Comparison of ENCODE assay signal across 14 cellular contexts in the genomic region with DNA sequence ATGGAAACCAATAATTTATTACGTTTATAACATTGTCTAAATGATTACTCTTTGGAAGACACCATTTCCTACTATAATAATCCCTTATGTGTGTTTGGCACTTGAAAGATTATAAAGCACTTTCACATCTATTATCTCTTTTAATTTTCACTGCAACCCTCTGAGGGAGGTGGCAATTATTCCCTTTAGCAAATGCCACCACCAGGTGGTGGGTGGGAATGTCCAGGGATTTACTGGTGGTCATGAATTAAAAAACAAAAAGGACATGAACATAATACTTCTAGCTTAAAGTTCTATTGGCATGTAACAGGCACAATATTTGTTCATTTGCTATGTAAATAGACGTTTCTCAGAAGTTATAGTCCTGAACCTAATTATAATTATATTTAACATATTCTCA. TPM values are rescaled to one million over a fixed set of nuclear protein-coding genes. Genes with fewer than 3 reads are reported as not detected.
DNase-seq lines count a peak whose midpoint lies in the region; ATAC-seq and TF ChIP-seq lines count a peak whose summit lies in the region.
"Had no signal": no experiment of that assay in that cellular context is flagged by ENCODE, and none has a peak within 500 bp of the region (broad histone marks: within the 10 kb centered on the region; RNA-seq: fewer than 3 reads in every experiment).

No MANE protein-coding gene starts in this region.

- H3K9me3 Mint-ChIP-seq in H9, result peaks cover 5 to 6% of the 10 kb centered on the region in 2 experiments; a peak in 3 of 5 replicates
- H3K9me3 Mint-ChIP-seq in activated T-cell treated with anti-CD3 and anti-CD28 coated beads, Interleukin-2, amount 50 U/mL, for 72 hours, result peaks cover 3 to 4% of the 10 kb centered on the region in 2 donors

- H3K4me2 ChIP-seq in H9 (ENCODE audit: insufficient read depth, insufficient read length, low read length), result no peak overlapping the region
- H3K4me2 ChIP-seq in Karpas-422 (ENCODE audit: low read depth, low read length, poor library complexity, severe bottlenecking), result no peak overlapping the region

- peak overlapping the region in 1 of 2 experiments; percentile 84; a peak in 2 of 5 replicates for H3K4me3 Mint-ChIP-seq in H9
- H3K4me3 Mint-ChIP-seq in activated T-cell treated with anti-CD3 and anti-CD28 coated beads, Interleukin-2, amount 50 U/mL, for 72 hours, result peak overlapping the region in 1 of 2 donors; percentile 11
- H3K4me3 Mint-ChIP-seq: stimulated activated memory B cell treated with anti-CD40 and anti-IgM and Interleukin-4, amounts not matched to agents 10 μg/mL and 1 μg/mL and 100 μg/mL, for 72 hours had no signal

- H3K36me3 Mint-ChIP-seq in H9 (ENCODE audit: insufficient read depth in 1 of 3, low read depth in 3 of 3), result peaks cover 0 to 6% (median 6%) of the 10 kb centered on the region in 3 experiments; a peak in 4 of 7 replicates
- peaks cover 8 to 13% of the 10 kb centered on the region in 2 donors for H3K36me3 Mint-ChIP-seq in activated T-cell treated with anti-CD3 and anti-CD28 coated beads, Interleukin-2, amount 50 U/mL, for 72 hours (ENCODE audit: insufficient read depth in 2 of 2)

- no peak overlapping the region for H3K4ac ChIP-seq in H9 (ENCODE audit: low read depth, low read length)

- DNase-seq in H9 (no peak), RWPE2 (ENCODE audit: low spot score) (no peak), foreskin keratinocyte (no peak), Karpas-422 (no peak)
- no peak for DNase-seq in activated T-cell treated with anti-CD3 and anti-CD28 coated beads, Interleukin-2, amount 50 U/mL, for 72 hours
- no peak for DNase-seq in stimulated activated naive CD4-positive, alpha-beta T cell (lab: John Stamatoyannopoulos, UW)
- DNase-seq: NCI-H510A; ovary; stimulated activated CD4-positive, alpha-beta T cell treated with anti-CD3 and anti-CD28 coated beads, Interleukin-2, amount 100 ng/mL, for 24 hours had no signal

- no peak overlapping the region for H4K91ac ChIP-seq in H9 (ENCODE audit: insufficient read length, low read depth, low read length)

- H3K9me2 ChIP-seq in Karpas-422 (replicated peaks; ENCODE audit: insufficient read depth, low read length), result no peaks in the 10 kb centered on the region

- H3K9ac ChIP-seq in H9 (ENCODE audit: extremely low read depth, insufficient read length, low read length) (no peak overlapping the region), Karpas-422 (ENCODE audit: low read length) (no peak overlapping the region)

- no peak overlapping the region for H2BK20ac ChIP-seq in H9 (ENCODE audit: low read depth, low read length, poor library complexity, severe bottlenecking)

- H3K79me1 ChIP-seq in H9 (ENCODE audit: insufficient read depth, low read depth, low read length, poor library complexity, severe bottlenecking), result no peaks in the 10 kb centered on the region

- no peak overlapping the region for H4K5ac ChIP-seq in H9 (ENCODE audit: insufficient read length, low read depth, low read length)

- no peak overlapping the region for H2BK15ac ChIP-seq in H9 (ENCODE audit: low read depth, low read length)

- no peaks in the 10 kb centered on the region for H4K20me1 ChIP-seq in H9 (ENCODE audit: control insufficient read depth, insufficient read depth, insufficient read length)
- H4K20me1 ChIP-seq in Karpas-422 (ENCODE audit: insufficient read depth, low read depth, low read length), result no peaks in the 10 kb centered on the region

- H3K56ac ChIP-seq in H9 (ENCODE audit: insufficient read length, low read depth, low read length), result no peak overlapping the region

- no peak overlapping the region for H2BK12ac ChIP-seq in H9 (ENCODE audit: insufficient read length, low read depth, low read length)

- H3K4me3 ChIP-seq in RWPE2 (ENCODE audit: severe bottlenecking), result no peak overlapping the region
- no peak overlapping the region for H3K4me3 ChIP-seq in Karpas-422 (ENCODE audit: low read length)
- H3K4me3 ChIP-seq: hepatocyte, ovary had no signal

- no peak overlapping the region for H2BK120ac ChIP-seq in H9 (ENCODE audit: low read depth, low read length, poor library complexity, severe bottlenecking)

- peaks cover 11 to 14% of the 10 kb centered on the region in 2 experiments for H3K4me1 Mint-ChIP-seq in H9
- peaks cover 20% of the 10 kb centered on the region for H3K4me1 Mint-ChIP-seq in activated T-cell treated with anti-CD3 and anti-CD28 coated beads, Interleukin-2, amount 50 U/mL, for 72 hours (ENCODE audit: low read depth)

- H3K18ac ChIP-seq in H9 (ENCODE audit: insufficient read length, low read depth, low read length), result no peak overlapping the region

- no peak overlapping the region for H2BK5ac ChIP-seq in H9 (ENCODE audit: insufficient read length, low read length)

- ATAC-seq in RWPE2 (ENCODE audit: low read depth), result no peak
- ATAC-seq in foreskin keratinocyte, result no peak
- no peak for ATAC-seq in activated T-cell treated with anti-CD3 and anti-CD28 coated beads, Interleukin-2, amount 50 U/mL, for 72 hours (replicated peaks in 1 of 2)
- no peak for ATAC-seq in GM19395 (IDR thresholded peaks at IDR 0.05; ENCODE audit: unreplicated experiment)
- ATAC-seq: stimulated activated memory B cell treated with anti-CD40 and anti-IgM and Interleukin-4, amounts not matched to agents 10 μg/mL and 1 μg/mL and 100 μg/mL, for 72 hours had no signal

- H3K4me1 ChIP-seq in H9 (ENCODE audit: insufficient read depth, low read length) (no peaks in the 10 kb centered on the region), RWPE2 (ENCODE audit: insufficient read depth, poor library complexity, severe bottlenecking) (no peaks in the 10 kb centered on the region), foreskin keratinocyte (no peaks in the 10 kb centered on the region), Karpas-422 (ENCODE audit: low read length) (no peaks in the 10 kb centered on the region)

- WGBS in H9 (ENCODE audit: extremely low coverage, insufficient read length, low lambda C conversion rate), result no CpG with 5 or more reads among the region's 2 CpGs

- peaks cover 4% of the 10 kb centered on the region for H3K23me2 ChIP-seq in H9 (ENCODE audit: insufficient read length, low read depth, low read length, poor library complexity, severe bottlenecking)

- no peak overlapping the region for H3K23ac ChIP-seq in H9 (ENCODE audit: insufficient read length, low read depth, low read length)

- no peak overlapping the region for H3K27ac Mint-ChIP-seq in H9
- H3K27ac Mint-ChIP-seq in activated T-cell treated with anti-CD3 and anti-CD28 coated beads, Interleukin-2, amount 50 U/mL, for 72 hours, result no peak overlapping the region
- H3K27ac Mint-ChIP-seq: B cell; stimulated activated memory B cell treated with anti-CD40 and anti-IgM and Interleukin-4, amounts not matched to agents 10 μg/mL and 1 μg/mL and 100 μg/mL, for 72 hours had no signal

- H3K27me3 ChIP-seq in H9 (ENCODE audit: insufficient read depth, low read length) (peaks cover 12% of the 10 kb centered on the region; the same call in 1 of the 2 replicates), RWPE2 (ENCODE audit: insufficient read depth, poor library complexity, severe bottlenecking) (no peaks in the 10 kb centered on the region), foreskin keratinocyte (peaks cover 21% of the 10 kb centered on the region), Karpas-422 (ENCODE audit: low read length) (no peaks in the 10 kb centered on the region)
- H3K27me3 ChIP-seq: ovary had no signal

- H3K9me3 ChIP-seq in H9 (ENCODE audit: control insufficient read depth, low read depth, low read length), result no peaks in the 10 kb centered on the region
- H3K9me3 ChIP-seq in RWPE2 (ENCODE audit: severe bottlenecking), result no peaks in the 10 kb centered on the region
- no peaks in the 10 kb centered on the region for H3K9me3 ChIP-seq in Karpas-422 (ENCODE audit: low read length)
- H3K9me3 ChIP-seq: ovary had no signal

- H3K79me2 ChIP-seq in H9 (ENCODE audit: insufficient read depth, low read length), result no peaks in the 10 kb centered on the region
- H3K79me2 ChIP-seq in Karpas-422 (ENCODE audit: low read length), result no peaks in the 10 kb centered on the region
- H3K79me2 ChIP-seq: hepatocyte had no signal

- H4K8ac ChIP-seq in H9 (replicated peaks; ENCODE audit: insufficient read length, low read depth, low read length), result no peak overlapping the region

- TF ChIP-seq CTCF in 22Rv1 (IDR thresholded peaks at IDR 0.05), result peak; percentile 39
- peak; percentile 45; the same call in 2 of the 3 replicates for TF ChIP-seq CTCF in H9 (conservative IDR thresholded peaks at IDR 0.05)
- TF ChIP-seq CTCF in RWPE2 (IDR thresholded peaks at IDR 0.05; ENCODE audit: poor library complexity, severe bottlenecking), result peak; percentile 56
- TF ChIP-seq CTCF in foreskin keratinocyte (conservative IDR thresholded peaks at IDR 0.05), result peak; percentile 51

- no peak overlapping the region for H3K14ac ChIP-seq in H9 (ENCODE audit: insufficient read depth, low read length)

- H3K36me3 ChIP-seq in RWPE2 (ENCODE audit: low read depth) (no peaks in the 10 kb centered on the region), Karpas-422 (ENCODE audit: insufficient read depth, low read length) (no peaks in the 10 kb centered on the region)
- H3K36me3 ChIP-seq: ovary had no signal

- H2AK5ac ChIP-seq in H9 (ENCODE audit: insufficient read length, low read length), result no peak overlapping the region

- H3K27ac ChIP-seq in 22Rv1, result no peak overlapping the region
- no peak overlapping the region for H3K27ac ChIP-seq in H9 (ENCODE audit: insufficient read length, low read depth, low read length)
- H3K27ac ChIP-seq in RWPE2 (ENCODE audit: poor library complexity, severe bottlenecking), result no peak overlapping the region
- no peak overlapping the region for H3K27ac ChIP-seq in foreskin keratinocyte
- H3K27ac ChIP-seq in Karpas-422 (ENCODE audit: low read length), result no peak overlapping the region
- H3K27ac ChIP-seq: hepatocyte had no signal

- no peak overlapping the region for H3T11ph ChIP-seq in H9 (ENCODE audit: low read length)

- no peak overlapping the region for H2AFZ ChIP-seq in H9 (ENCODE audit: low read length)
- no peak overlapping the region for H2AFZ ChIP-seq in Karpas-422 (ENCODE audit: low read length)
- H2AFZ ChIP-seq: hepatocyte had no signal

- H3K27me3 Mint-ChIP-seq in H9 (ENCODE audit: low read depth), result peaks cover 40% of the 10 kb centered on the region
- peaks cover 45% of the 10 kb centered on the region for H3K27me3 Mint-ChIP-seq in activated T-cell treated with anti-CD3 and anti-CD28 coated beads, Interleukin-2, amount 50 U/mL, for 72 hours (ENCODE audit: low read depth)

RNA-seq across cellular contexts. Expression of gene MGARP, which starts 1.2 kb away (rescaled TPM):
- 4.0 and 4.3 TPM in 2 replicates for total RNA-seq in H9 (2021)
- 0.28 and 0.37 TPM in 2 replicates for total RNA-seq in foreskin keratinocyte
- polyA plus RNA-seq in foreskin keratinocyte, result 0.27 and 0.30 TPM in 2 replicates
- not detected for total RNA-seq in activated T-cell treated with anti-CD3 and anti-CD28 coated beads, Interleukin-2, amount 50 U/mL, for 72 hours
- not detected in 2 replicates for total RNA-seq in Karpas-422 (2014; rRNA removed; shearing (Covaris generic); ENCODE audit: low replicate concordance)
- total RNA-seq: B cell had no signal

RNA-seq across cellular contexts. Expression of gene NAA15, which starts 20.1 kb away (rescaled TPM):
- total RNA-seq in H9 (2021) (115 TPM in 2 replicates), foreskin keratinocyte (62.4 and 66.9 TPM in 2 replicates)
- polyA plus RNA-seq in foreskin keratinocyte, result 12.4 and 16.7 TPM in 2 replicates
- total RNA-seq in activated T-cell treated with anti-CD3 and anti-CD28 coated beads, Interleukin-2, amount 50 U/mL, for 72 hours, result 10 to 100 TPM; 56.0 to 71.9 TPM
- 25.3 and 44.3 TPM in 2 replicates for total RNA-seq in Karpas-422 (2014; rRNA removed; shearing (Covaris generic); ENCODE audit: low replicate concordance)

RNA-seq across cellular contexts. Expression of gene NDUFC1, which starts 21.1 kb away (rescaled TPM):
- total RNA-seq in H9 (2021) (56.2 and 59.1 TPM in 2 replicates), foreskin keratinocyte (83.2 and 85.2 TPM in 2 replicates)
- polyA plus RNA-seq in foreskin keratinocyte, result 139 and 150 TPM in 2 replicates
- total RNA-seq in activated T-cell treated with anti-CD3 and anti-CD28 coated beads, Interleukin-2, amount 50 U/mL, for 72 hours, result 10 to 100 TPM; 28.5 to 30.4 TPM
- 76.7 and 86.8 TPM in 2 replicates for total RNA-seq in Karpas-422 (2014; rRNA removed; shearing (Covaris generic); ENCODE audit: low replicate concordance)
